8 cellular contexts compared by ENCODE assay signal in the genomic region with DNA sequence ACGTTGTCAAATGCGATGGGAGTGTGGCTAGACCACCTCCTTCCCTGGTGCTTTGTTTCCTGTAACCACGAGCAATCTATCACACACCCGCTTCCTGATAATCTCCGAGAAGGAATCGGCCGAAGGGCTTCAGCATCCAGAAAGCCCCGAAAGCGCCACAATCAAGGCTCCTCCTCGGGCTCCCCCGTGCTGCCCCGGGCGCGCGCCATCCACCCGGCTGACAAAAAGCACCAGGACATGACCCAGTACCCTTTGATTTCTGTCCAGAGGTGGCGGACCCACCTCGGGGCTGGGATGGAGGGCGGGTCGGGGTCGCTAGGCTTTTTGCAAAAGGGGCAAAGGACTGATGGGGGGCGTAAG. TPM values are rescaled to one million over a fixed set of nuclear protein-coding genes. Genes with fewer than 3 reads are reported as not detected.
DNase-seq lines count a peak whose midpoint lies in the region; ATAC-seq and TF ChIP-seq lines count a peak whose summit lies in the region.

No MANE protein-coding gene starts in this region.

- H3K36me3 Mint-ChIP-seq in T-cell: peaks cover 10% of the 10 kb centered on the region

- peaks cover 31 to 35% (median 33%) of the 10 kb centered on the region in 3 donors for H3K4me1 Mint-ChIP-seq in T-cell

- ATAC-seq in T-cell (replicated peaks in 1 of 4): peak in 3 of 4 experiments; percentile 12 to 14 (median 13)
- no peak for ATAC-seq in gastrocnemius medialis
- no peak for ATAC-seq in GM19023 (IDR thresholded peaks at IDR 0.05; ENCODE audit: unreplicated experiment)

- intact Hi-C loops in gastrocnemius medialis (cut with DNase I; ENCODE audit: low total_unique reads): no loop called here
- intact Hi-C loops in adrenal gland (cut with DNase I): loop anchor here (5.0 to 10.0 kb wide), 3 partner anchors 47 to 144 kb away; no protein-coding TSS in a partner anchor

- H3K9me3 Mint-ChIP-seq in T-cell: no peaks in the 10 kb centered on the region

- DNase-seq in T-cell (no peak), fibroblast of the aortic adventitia (ENCODE audit: low read depth) (no peak), gastrocnemius medialis (no peak), adrenal gland (no peak), COR-L47 (lab: John Stamatoyannopoulos, UW) (no peak)
- no peak for DNase-seq in stimulated activated CD4-positive, alpha-beta T cell treated with anti-CD3 and anti-CD28 coated beads, Interleukin-15, amount 100 ng/mL, for 24 hours

- H3K36me3 ChIP-seq in gastrocnemius medialis: no peaks in the 10 kb centered on the region
- H3K36me3 ChIP-seq in adrenal gland (replicated peaks in 1 of 2): no peaks in the 10 kb centered on the region

- H3K27ac ChIP-seq in gastrocnemius medialis: peak overlapping the region in 1 of 4 donors; percentile 76
- no peak overlapping the region for H3K27ac ChIP-seq in adrenal gland

- no peaks in the 10 kb centered on the region for H3K9me3 ChIP-seq in gastrocnemius medialis
- H3K9me3 ChIP-seq in adrenal gland (replicated peaks in 1 of 3): no peaks in the 10 kb centered on the region

- WGBS in adrenal gland, 4 donors: 15 to 34% (median 25%) methylated on average over 21 to 22 of the region's 22 CpGs

- H3K27me3 ChIP-seq in gastrocnemius medialis (no peaks in the 10 kb centered on the region), adrenal gland (no peaks in the 10 kb centered on the region)

- H3K4me3 Mint-ChIP-seq in T-cell: peak overlapping the region; percentile 83 to 88 (median 87)

- H3K27me3 Mint-ChIP-seq in T-cell: no peaks in the 10 kb centered on the region

- TF ChIP-seq CTCF in GM12875 (IDR thresholded peaks at IDR 0.05; ENCODE audit: borderline replicate concordance, insufficient read depth, low read depth, low read length): no peak
- TF ChIP-seq CTCF in fibroblast of the aortic adventitia (IDR thresholded peaks at IDR 0.05; ENCODE audit: insufficient read depth, low read length): no peak
- no peak for TF ChIP-seq CTCF in gastrocnemius medialis (IDR thresholded peaks at IDR 0.05 in 4 of 5, conservative IDR thresholded peaks at IDR 0.05 in 1 of 5)
- no peak for TF ChIP-seq CTCF in adrenal gland (IDR thresholded peaks at IDR 0.05)

- POLR2A ChIA-PET in T-cell (lab: Charles Lee): interaction anchor here in 1 of 2 donors (0.6 kb wide), 1 partner anchor 151 kb away, joined by 3 read pairs; no protein-coding TSS in a partner anchor

- H3K4me3 ChIP-seq in GM12875 (ENCODE audit: low read depth, low read length) (peak overlapping the region; percentile 75), fibroblast of the aortic adventitia (ENCODE audit: low read depth, low read length) (peak overlapping the region; percentile 91), gastrocnemius medialis (peak overlapping the region; percentile 85 to 88 (median 88)), adrenal gland (peak overlapping the region in 2 of 4 donors; percentile 85 to 92)

- H3K27ac Mint-ChIP-seq in T-cell: peak overlapping the region; percentile 63 to 93

- in situ Hi-C loops in gastrocnemius medialis (cut with MboI; ENCODE audit: low sequenced_read_pairs in 4 of 4): no loop called here

- TF ChIP-seq POLR2A in gastrocnemius medialis (IDR thresholded peaks at IDR 0.05): no peak
- no peak for TF ChIP-seq POLR2A in adrenal gland (IDR thresholded peaks at IDR 0.05)

- CTCF ChIA-PET in T-cell (lab: Charles Lee): interaction anchor here in 1 of 2 donors (0.6 to 4.0 kb wide), 4 partner anchors 14 to 95 kb away, joined by 3 to 26 read pairs (median 4); no protein-coding TSS in a partner anchor

- H3K4me1 ChIP-seq in gastrocnemius medialis: peaks cover 9 to 22% of the 10 kb centered on the region in 2 donors
- H3K4me1 ChIP-seq in adrenal gland (replicated peaks in 1 of 2): peaks cover 0 to 20% of the 10 kb centered on the region in 2 donors

RNA-seq across cellular contexts. Expression of gene ARMC7, which starts 0.7 kb away (rescaled TPM):
- total RNA-seq in T-cell: 10 to 100 TPM in 3 of 5 donors, 1 to 10 TPM in 2; 8.9 to 23.9 (median 18.8) TPM
- 3.4 and 3.9 TPM in 2 replicates for total RNA-seq in fibroblast of the aortic adventitia (ENCODE audit: low replicate concordance)
- total RNA-seq in gastrocnemius medialis: 1 to 10 TPM; 2.0 to 4.4 (median 3.0) TPM
- total RNA-seq in adrenal gland: 10 to 100 TPM in 1 of 8 donors, 1 to 10 TPM in 7; 4.9 to 13.8 (median 9.0) TPM
- 1 to 10 TPM; 5.5 to 7.1 (median 5.8) TPM for polyA plus RNA-seq in adrenal gland

RNA-seq across cellular contexts. Expression of gene SLC16A5, which starts 21.3 kb away (rescaled TPM):
- total RNA-seq in T-cell: 10 to 100 TPM in 4 of 5 donors, 1 to 10 TPM in 1; 9.1 to 24.3 (median 16.8) TPM
- total RNA-seq in fibroblast of the aortic adventitia (ENCODE audit: low replicate concordance): 2.8 and 4.4 TPM in 2 replicates
- 1 to 10 TPM; 1.5 to 7.9 (median 6.9) TPM for total RNA-seq in gastrocnemius medialis
- total RNA-seq in adrenal gland: 1 to 10 TPM in 7 of 8 donors, under 1 TPM in 1; 0.91 to 3.0 (median 1.7) TPM
- polyA plus RNA-seq in adrenal gland: 1 to 10 TPM in 2 of 3 donors, under 1 TPM in 1; 0.77 to 3.9 (median 2.1) TPM

RNA-seq across cellular contexts. Expression of gene NT5C, which starts 22.5 kb away (rescaled TPM):
- total RNA-seq in T-cell (10 to 100 TPM; 21.5 to 88.8 (median 70.1) TPM), fibroblast of the aortic adventitia (ENCODE audit: low replicate concordance) (39.8 and 45.2 TPM in 2 replicates), gastrocnemius medialis (100 to 1,000 TPM in 1 of 4 donors, 10 to 100 TPM in 3; 62.8 to 111 (median 68.0) TPM), adrenal gland (100 to 1,000 TPM in 1 of 8 donors, 10 to 100 TPM in 7; 33.4 to 112 (median 62.9) TPM)
- polyA plus RNA-seq in adrenal gland: 100 to 1,000 TPM in 2 of 3 donors, 10 to 100 TPM in 1; 20.6 to 124 (median 114) TPM

RNA-seq across cellular contexts. Expression of gene JPT1, which starts 45.3 kb away (rescaled TPM):
- total RNA-seq in T-cell (10 to 100 TPM; 28.3 to 55.8 (median 45.4) TPM), fibroblast of the aortic adventitia (ENCODE audit: low replicate concordance) (71.1 and 79.6 TPM in 2 replicates), gastrocnemius medialis (100 to 1,000 TPM in 1 of 4 donors, 10 to 100 TPM in 3; 35.5 to 113 (median 71.8) TPM), adrenal gland (100 to 1,000 TPM in 1 of 8 donors, 10 to 100 TPM in 7; 34.2 to 232 (median 58.8) TPM)
- polyA plus RNA-seq in adrenal gland: 100 to 1,000 TPM in 2 of 3 donors, 10 to 100 TPM in 1; 98.6 to 161 (median 102) TPM

Comparison
In these comparisons a context has a peak if more than half of its experiments do, and no peak if none do; other contexts are left out.
1. ATAC-seq: peak in T-cell (3 of 4); none in gastrocnemius medialis (0 of 2) and GM19023 (single experiment).